In the genomic region with DNA sequence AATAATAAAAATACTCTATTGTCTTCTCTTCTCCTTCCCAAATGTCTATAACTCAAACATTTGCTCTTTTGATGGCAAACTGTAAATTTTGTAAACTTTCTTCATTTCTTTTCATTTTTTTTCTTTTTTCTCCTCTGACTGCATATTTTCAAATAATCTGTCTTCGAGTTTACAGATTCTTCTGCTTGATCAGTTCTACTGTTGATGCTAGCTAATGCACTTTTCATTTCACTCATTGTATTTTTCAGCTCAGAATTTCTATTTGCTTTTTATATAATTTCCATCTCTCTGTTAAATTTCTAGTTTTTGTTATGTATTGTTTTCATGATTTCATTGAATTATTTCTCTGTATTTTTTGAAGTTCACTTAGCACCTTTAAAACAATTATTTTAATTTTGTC, we compare ENCODE assay signal across 3 cellular contexts.
TF ChIP-seq lines count a peak whose summit lies in the region.

No MANE protein-coding gene starts in this region.

TF ChIP-seq in SK-N-SH treated with all-trans-retinoic acid at 6 μM for 48 hours, 23 proteins besides CTCF, POLR2A, EP300 and RAD21 (continued from another document):
- no peak for TF ChIP-seq CSRNP3 (CRISPR knock-in tag; IDR thresholded peaks at IDR 0.05)

TF ChIP-seq in SK-N-SH, 30 proteins besides CTCF, POLR2A, EP300 and RAD21 (continued from another document):
- TF ChIP-seq, protein P1, sequence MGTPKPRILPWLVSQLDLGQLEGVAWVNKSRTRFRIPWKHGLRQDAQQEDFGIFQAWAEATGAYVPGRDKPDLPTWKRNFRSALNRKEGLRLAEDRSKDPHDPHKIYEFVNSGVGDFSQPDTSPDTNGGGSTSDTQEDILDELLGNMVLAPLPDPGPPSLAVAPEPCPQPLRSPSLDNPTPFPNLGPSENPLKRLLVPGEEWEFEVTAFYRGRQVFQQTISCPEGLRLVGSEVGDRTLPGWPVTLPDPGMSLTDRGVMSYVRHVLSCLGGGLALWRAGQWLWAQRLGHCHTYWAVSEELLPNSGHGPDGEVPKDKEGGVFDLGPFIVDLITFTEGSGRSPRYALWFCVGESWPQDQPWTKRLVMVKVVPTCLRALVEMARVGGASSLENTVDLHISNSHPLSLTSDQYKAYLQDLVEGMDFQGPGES (IDR thresholded peaks at IDR 0.05; ENCODE audit: low read depth, low read length) = no peak
- TF ChIP-seq USF2 (IDR thresholded peaks at IDR 0.05; ENCODE audit: borderline replicate concordance, low read depth, low read length) (no peak), SMC3 (IDR thresholded peaks at IDR 0.05; ENCODE audit: low read depth, low read length) (no peak)

TF ChIP-seq in K562, 482 proteins besides CTCF, POLR2A, EP300 and RAD21 (continued from another document):
- TF ChIP-seq, protein P2, sequence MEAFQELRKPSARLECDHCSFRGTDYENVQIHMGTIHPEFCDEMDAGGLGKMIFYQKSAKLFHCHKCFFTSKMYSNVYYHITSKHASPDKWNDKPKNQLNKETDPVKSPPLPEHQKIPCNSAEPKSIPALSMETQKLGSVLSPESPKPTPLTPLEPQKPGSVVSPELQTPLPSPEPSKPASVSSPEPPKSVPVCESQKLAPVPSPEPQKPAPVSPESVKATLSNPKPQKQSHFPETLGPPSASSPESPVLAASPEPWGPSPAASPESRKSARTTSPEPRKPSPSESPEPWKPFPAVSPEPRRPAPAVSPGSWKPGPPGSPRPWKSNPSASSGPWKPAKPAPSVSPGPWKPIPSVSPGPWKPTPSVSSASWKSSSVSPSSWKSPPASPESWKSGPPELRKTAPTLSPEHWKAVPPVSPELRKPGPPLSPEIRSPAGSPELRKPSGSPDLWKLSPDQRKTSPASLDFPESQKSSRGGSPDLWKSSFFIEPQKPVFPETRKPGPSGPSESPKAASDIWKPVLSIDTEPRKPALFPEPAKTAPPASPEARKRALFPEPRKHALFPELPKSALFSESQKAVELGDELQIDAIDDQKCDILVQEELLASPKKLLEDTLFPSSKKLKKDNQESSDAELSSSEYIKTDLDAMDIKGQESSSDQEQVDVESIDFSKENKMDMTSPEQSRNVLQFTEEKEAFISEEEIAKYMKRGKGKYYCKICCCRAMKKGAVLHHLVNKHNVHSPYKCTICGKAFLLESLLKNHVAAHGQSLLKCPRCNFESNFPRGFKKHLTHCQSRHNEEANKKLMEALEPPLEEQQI (IDR thresholded peaks at IDR 0.05) = peak; percentile 43; the same call in 1 of the 2 replicates
- peak; percentile 62; the same call in 1 of the 2 replicates for TF ChIP-seq ZEB2 (IDR thresholded peaks at IDR 0.05)
- TF ChIP-seq BACH1 (tag; IDR thresholded peaks at IDR 0.05) = no peak
- TF ChIP-seq CC2D1A (IDR thresholded peaks at IDR 0.05) = 0 out of 2 replicates have a peak, but pooled peaks have one; percentile 19
- TF ChIP-seq ETV5 (CRISPR knock-in tag; IDR thresholded peaks at IDR 0.05; ENCODE audit: low read depth) = no peak
- 0 out of 4 replicates have a peak, but pooled peaks of 1 of the 2 experiments have one; percentile 45 for TF ChIP-seq ARNT (IDR thresholded peaks at IDR 0.05)
- no peak for TF ChIP-seq UBTF (IDR thresholded peaks at IDR 0.05; ENCODE audit: borderline replicate concordance in 1 of 2, low read depth in 2 of 2, low read length in 2 of 2)
- no peak for TF ChIP-seq NR2C1 (IDR thresholded peaks at IDR 0.05)
- no peak for TF ChIP-seq NR2C1 (tag; IDR thresholded peaks at IDR 0.05)
- 0 out of 4 replicates have a peak, but pooled peaks of 1 of the 2 experiments have one; percentile 27 for TF ChIP-seq MLLT1 (IDR thresholded peaks at IDR 0.05)
- TF ChIP-seq CBX3 (IDR thresholded peaks at IDR 0.05; ENCODE audit: borderline replicate concordance in 1 of 2, low read length in 2 of 2) = peak in 1 of 2 experiments; percentile 92; a peak in 2 of 3 replicates
- peak; percentile 58 to 72; a peak in 3 of 4 replicates for TF ChIP-seq TRIM24 (IDR thresholded peaks at IDR 0.05)
- no peak for TF ChIP-seq TCF15 (CRISPR knock-in tag; IDR thresholded peaks at IDR 0.05)
- peak; percentile 89 for TF ChIP-seq ZNF280A (IDR thresholded peaks at IDR 0.05; ENCODE audit: low read depth, partially characterized antibody)
- peak; percentile 55; the same call in 1 of the 2 replicates for TF ChIP-seq ZNF280B (CRISPR knock-in tag; IDR thresholded peaks at IDR 0.05)
- TF ChIP-seq HLTF (IDR thresholded peaks at IDR 0.05) = peak; percentile 77
- TF ChIP-seq TBL1XR1 (IDR thresholded peaks at IDR 0.05; ENCODE audit: low read length in 2 of 2) = no peak
